In genomic region chr22:50525104-50525958, GRCh38 we compare ENCODE assay signal across 8 cellular contexts. TPM values are rescaled to one million over a fixed set of nuclear protein-coding genes. Genes with fewer than 3 reads are reported as not detected.
DNase-seq lines count a peak whose midpoint lies in the region; ATAC-seq, FAIRE-seq and TF ChIP-seq lines count a peak whose summit lies in the region.

SCO2 (minus strand) TSS chr22:50525598; CDS start chr22:50524411, 1,187 bp downstream.

- peaks cover 6 to 7% (median 7%) of the 10 kb centered on the region in 3 donors for H3K4me1 ChIP-seq in pancreas
- peaks cover 0 to 42% (median 25%) of the 10 kb centered on the region in 4 donors for H3K4me1 ChIP-seq in tibial artery

- WGBS in pancreas, 2 donors: 1% methylated on average over 84 to 99 of the region's 99 CpGs

- no peaks in the 10 kb centered on the region for H3K9me3 Mint-ChIP-seq in activated naive CD8-positive, alpha-beta T cell treated with anti-CD3 and anti-CD28 coated beads for 36 hours

- H3K27ac ChIP-seq in pancreas: peak within 1 kb of the TSS; percentile 88 to 94 (median 90)
- H3K27ac ChIP-seq in tibial artery: peak within 1 kb of the TSS; percentile 86 to 87

- DNase-seq in GM06990 (ENCODE audit: extremely low read depth, insufficient read length) (peak; percentile 100), HFF-Myc (ENCODE audit: extremely low read depth, low read depth) (peak; percentile 86), NCI-H1048 (lab: John Stamatoyannopoulos, UW) (peak; percentile 93), SKM-1 treated with dmso at 0.1 percent for 144 hours (lab: John Stamatoyannopoulos, UW; ENCODE audit: unreplicated experiment) (peak; percentile 94), Right ventricle myocardium inferior (ENCODE audit: missing footprints) (peak; percentile 99), pancreas (peak; percentile 96 to 100 (median 98)), tibial artery (peak; percentile 95 to 97)
- DNase-seq in activated naive CD8-positive, alpha-beta T cell treated with anti-CD3 and anti-CD28 coated beads for 36 hours: peak; percentile 99

- H3K4me1 Mint-ChIP-seq in activated naive CD8-positive, alpha-beta T cell treated with anti-CD3 and anti-CD28 coated beads for 36 hours: peaks cover 32% of the 10 kb centered on the region

- peaks cover 39% of the 10 kb centered on the region for H3K36me3 Mint-ChIP-seq in activated naive CD8-positive, alpha-beta T cell treated with anti-CD3 and anti-CD28 coated beads for 36 hours

- TF ChIP-seq CTCF in GM06990 (IDR thresholded peaks at IDR 0.05; ENCODE audit: insufficient read depth, low read length, poor library complexity, severe bottlenecking) (peak; percentile 31), HFF-Myc (IDR thresholded peaks at IDR 0.05; ENCODE audit: low read depth, low read length, missing control alignments) (peak; percentile 53), pancreas (IDR thresholded peaks at IDR 0.05) (peak in 3 of 4 donors; percentile 11 to 25 (median 15)), tibial artery (IDR thresholded peaks at IDR 0.05) (peak; percentile 39 to 50)

- H3K4me3 Mint-ChIP-seq in activated naive CD8-positive, alpha-beta T cell treated with anti-CD3 and anti-CD28 coated beads for 36 hours: peak within 1 kb of the TSS; percentile 97

- H3K9me3 ChIP-seq in pancreas (no peaks in the 10 kb centered on the region), tibial artery (no peaks in the 10 kb centered on the region)

- ATAC-seq in Right ventricle myocardium inferior (peak; percentile 66), pancreas (peak; percentile 70 to 81 (median 78))

- H3K36me3 ChIP-seq in GM06990 (ENCODE audit: control insufficient read depth, insufficient read depth, low read length): peaks cover 31% of the 10 kb centered on the region
- H3K36me3 ChIP-seq in pancreas: peaks cover 0 to 22% (median 11%) of the 10 kb centered on the region in 3 donors
- peaks cover 18 to 39% (median 29%) of the 10 kb centered on the region in 3 donors for H3K36me3 ChIP-seq in tibial artery

- H3K4me3 ChIP-seq in GM06990 (replicated peaks; ENCODE audit: low read depth, low read length): peak within 1 kb of the TSS; percentile 78
- H3K4me3 ChIP-seq in HFF-Myc (replicated peaks; ENCODE audit: low read depth, low read length): peak within 1 kb of the TSS; percentile 78
- peak within 1 kb of the TSS; percentile 59 to 75 (median 68) for H3K4me3 ChIP-seq in pancreas
- H3K4me3 ChIP-seq in tibial artery: peak within 1 kb of the TSS; percentile 65 to 77

- peaks cover 8% of the 10 kb centered on the region for H3K27me3 Mint-ChIP-seq in activated naive CD8-positive, alpha-beta T cell treated with anti-CD3 and anti-CD28 coated beads for 36 hours

- intact Hi-C loops in Right ventricle myocardium inferior (cut with DNase I): loop anchor here (5.0 kb wide), 1 partner anchor 97 kb away; no protein-coding TSS in a partner anchor
- intact Hi-C loops in pancreas (cut with DNase I): no loop called here
- intact Hi-C loops in tibial artery (cut with DNase I; ENCODE audit: low total_unique reads): loop anchor here (2.0 to 5.0 kb wide), 2 partner anchors 17 to 57 kb away; partner anchors contain the start of genes CHKB and NCAPH2

- no peak for FAIRE-seq in pancreas (lab: Jason Lieb, UNC)

- no peaks in the 10 kb centered on the region for H3K27me3 ChIP-seq in GM06990 (replicated peaks; ENCODE audit: control insufficient read depth, insufficient read depth, low read length)
- H3K27me3 ChIP-seq in pancreas: no peaks in the 10 kb centered on the region
- peaks cover 0 to 14% of the 10 kb centered on the region in 2 donors for H3K27me3 ChIP-seq in tibial artery

- peak within 1 kb of the TSS; percentile 92 for H3K27ac Mint-ChIP-seq in activated naive CD8-positive, alpha-beta T cell treated with anti-CD3 and anti-CD28 coated beads for 36 hours

RNA-seq across cellular contexts. Expression of gene SCO2, which starts in this region (rescaled TPM):
- total RNA-seq in activated naive CD8-positive, alpha-beta T cell treated with anti-CD3 and anti-CD28 coated beads for 36 hours: 1 to 10 TPM; 5.0 to 6.0 TPM
- total RNA-seq in Right ventricle myocardium inferior (not detected), pancreas (1 to 10 TPM in 5 of 6 donors, not detected in 1; 1.2 to 3.1 (median 1.6) TPM)
- 1 to 10 TPM in 1 of 2 donors, under 1 TPM in 1; 0.65 to 3.8 TPM for polyA plus RNA-seq in pancreas

Comparison
In these comparisons a context has a peak if more than half of its experiments do, and no peak if none do; other contexts are left out.
1. Peak in every context shown above with its lines: DNase-seq, ATAC-seq, H3K4me3 ChIP-seq and H3K27ac ChIP-seq.
2. Peak in DNase-seq and ATAC-seq in Right ventricle myocardium inferior; RNA of the gene not detected or under 1 TPM.
3. intact Hi-C loops: an anchor here in Right ventricle myocardium inferior (5.0 kb wide) and tibial artery (2.0 to 5.0 kb wide); none called in pancreas.